ENCODE assay signal across 8 cellular contexts in the genomic region with DNA sequence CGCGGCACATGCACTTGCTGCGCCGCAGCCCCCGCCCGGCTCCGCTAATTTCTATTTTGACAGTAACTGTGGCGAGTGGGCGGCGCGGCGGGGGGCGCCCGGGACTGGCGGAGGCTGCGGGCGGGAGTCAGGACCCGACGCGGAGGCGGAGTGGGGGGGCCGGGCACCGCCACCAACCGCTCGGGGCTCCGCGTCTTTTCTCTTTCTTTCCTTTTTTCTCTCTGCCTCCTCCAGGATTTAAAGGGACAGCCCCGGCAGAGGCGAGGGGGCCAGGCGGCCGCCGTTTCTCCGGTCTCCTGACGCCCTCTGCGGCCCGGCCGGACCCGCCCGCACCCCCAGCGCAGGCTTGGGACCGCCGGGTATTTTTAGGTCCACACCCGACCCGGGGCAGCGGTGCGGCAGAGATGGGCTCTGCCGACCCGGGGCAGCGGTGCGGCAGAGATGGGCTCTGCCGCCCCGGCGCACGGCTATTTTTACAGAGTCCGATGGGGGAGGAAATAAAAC. TPM values are rescaled to one million over a fixed set of nuclear protein-coding genes. Genes with fewer than 3 reads are reported as not detected.
DNase-seq lines count a peak whose midpoint lies in the region; ATAC-seq and TF ChIP-seq lines count a peak whose summit lies in the region.

No MANE protein-coding gene starts in this region.

- POLR2A ChIA-PET in naive thymus-derived CD4-positive, alpha-beta T cell (lab: Charles Lee) = no interaction called here

- no peaks in the 10 kb centered on the region for H3K36me3 ChIP-seq in GM06990 (ENCODE audit: control insufficient read depth, insufficient read depth, low read length)
- H3K36me3 ChIP-seq in naive thymus-derived CD4-positive, alpha-beta T cell (ENCODE audit: control insufficient read depth in 2 of 3, insufficient read depth in 3 of 3, low read length in 3 of 3) = no peaks in the 10 kb centered on the region

- H3K27me3 Mint-ChIP-seq in naive thymus-derived CD4-positive, alpha-beta T cell = peaks cover 67 to 75% (median 68%) of the 10 kb centered on the region in 5 donors

- H3K27ac ChIP-seq in VCaP = peak overlapping the region; percentile 44
- no peak overlapping the region for H3K27ac ChIP-seq in naive thymus-derived CD4-positive, alpha-beta T cell (ENCODE audit: low read depth, low read length)

- H3K9me3 ChIP-seq in naive thymus-derived CD4-positive, alpha-beta T cell (ENCODE audit: control insufficient read depth in 2 of 3, low read length in 3 of 3) = no peaks in the 10 kb centered on the region

- H3K27ac Mint-ChIP-seq in naive thymus-derived CD4-positive, alpha-beta T cell = no peak overlapping the region

- H3K4me3 ChIP-seq in GM06990 (replicated peaks; ENCODE audit: low read depth, low read length) = peak overlapping the region; percentile 72
- peak overlapping the region; percentile 43 for H3K4me3 ChIP-seq in naive thymus-derived CD4-positive, alpha-beta T cell (ENCODE audit: low read length)

- peak; percentile 15 for DNase-seq in GM06990 (ENCODE audit: extremely low read depth, insufficient read length)
- DNase-seq in naive thymus-derived CD4-positive, alpha-beta T cell = peak in 1 of 9 donors; percentile 54
- no peak for DNase-seq in CD1c-positive myeloid dendritic cell (ENCODE audit: extremely low spot score)
- DNase-seq in NCI-H1436 treated with DMSO at 0.1 percent for 48 hours (lab: John Stamatoyannopoulos, UW) = no peak

- no peaks in the 10 kb centered on the region for H3K36me3 Mint-ChIP-seq in naive thymus-derived CD4-positive, alpha-beta T cell

- TF ChIP-seq CTCF in GM06990 (IDR thresholded peaks at IDR 0.05; ENCODE audit: insufficient read depth, low read length, poor library complexity, severe bottlenecking) = no peak
- no peak for TF ChIP-seq CTCF in VCaP (conservative IDR thresholded peaks at IDR 0.05)

- intact Hi-C loops in naive thymus-derived CD4-positive, alpha-beta T cell (cut with micrococcal nuclease) = loop anchor here in 1 of 2 donors (2.0 to 5.0 kb wide), 4 partner anchors 133 to 1083 kb away; a partner anchor contains a TSS

- peaks cover 4 to 20% (median 14%) of the 10 kb centered on the region in 7 donors for H3K4me1 Mint-ChIP-seq in naive thymus-derived CD4-positive, alpha-beta T cell

- CTCF ChIA-PET in naive thymus-derived CD4-positive, alpha-beta T cell (lab: Charles Lee) = no interaction called here

- peaks cover 5% of the 10 kb centered on the region for H3K27me3 ChIP-seq in GM06990 (replicated peaks; ENCODE audit: control insufficient read depth, insufficient read depth, low read length)
- H3K27me3 ChIP-seq in naive thymus-derived CD4-positive, alpha-beta T cell (ENCODE audit: control insufficient read depth in 2 of 2, insufficient read depth in 2 of 2, low read length in 2 of 2) = peaks cover 4% of the 10 kb centered on the region in 2 donors

- H3K4me3 Mint-ChIP-seq in naive thymus-derived CD4-positive, alpha-beta T cell = peak overlapping the region in 9 of 10 donors; percentile 38 to 78 (median 70)

- H3K9me3 Mint-ChIP-seq in naive thymus-derived CD4-positive, alpha-beta T cell = peaks cover 0 to 12% (median 5%) of the 10 kb centered on the region in 11 donors

- ATAC-seq in HG03045 (IDR thresholded peaks at IDR 0.05; ENCODE audit: unreplicated experiment) = peak; percentile 18
- peak; percentile 14 for ATAC-seq in esophagus mucosa
- ATAC-seq in naive thymus-derived CD4-positive, alpha-beta T cell = no peak
- ATAC-seq in GM19328 (IDR thresholded peaks at IDR 0.05; ENCODE audit: unreplicated experiment) = no peak

- H3K4me1 ChIP-seq in naive thymus-derived CD4-positive, alpha-beta T cell (ENCODE audit: control insufficient read depth in 2 of 2, insufficient read depth in 2 of 2, low read length in 2 of 2) = peaks cover 0 to 6% of the 10 kb centered on the region in 2 donors

RNA-seq across cellular contexts. Expression of a gene that starts 0.5 kb away (rescaled TPM):
- 28.8 TPM for total RNA-seq in esophagus mucosa
- under 1 TPM in 1 of 5 experiments, not detected in 4; 0.51 TPM for total RNA-seq in naive thymus-derived CD4-positive, alpha-beta T cell
- not detected for polyA plus RNA-seq in naive thymus-derived CD4-positive, alpha-beta T cell

Comparison
In these comparisons a context has a peak if more than half of its experiments do, and no peak if none do; other contexts are left out.
1. ATAC-seq: peak in HG03045 (single experiment) and esophagus mucosa (single experiment); none in naive thymus-derived CD4-positive, alpha-beta T cell (single experiment) and GM19328 (single experiment).
2. RNA of a gene that starts 0.5 kb away (total RNA-seq): 28.8 TPM in esophagus mucosa (single experiment); 0.51 TPM in naive thymus-derived CD4-positive, alpha-beta T cell; every median in the first group is over 10 times any median in the second.